ENCODE assay signal across 18 cellular contexts in genomic region chr14:100504372-100505078, GRCh38.
DNase-seq lines count a peak whose midpoint lies in the region; FAIRE-seq and TF ChIP-seq lines count a peak whose summit lies in the region.
"Had no signal": no experiment of that assay in that cellular context is flagged by ENCODE, and none has a peak within 500 bp of the region (broad histone marks: within the 10 kb centered on the region; RNA-seq: fewer than 3 reads in every experiment).

No MANE protein-coding gene starts in this region.

- FAIRE-seq in H54 (lab: Jason Lieb, UNC): no peak

- POLR2A ChIA-PET in A673 (lab: Charles Lee; ENCODE audit: low non-redundant PET): no interaction called here

- H3K27ac Mint-ChIP-seq in type B pancreatic cell (no peak overlapping the region), Calu3 (ENCODE audit: unreplicated experiment) (no peak overlapping the region)
- H3K27ac Mint-ChIP-seq: activated CD4-positive, alpha-beta memory T cell treated with anti-CD3 and anti-CD28 coated beads for 36 hours; neural progenitor cell had no signal

- TF ChIP-seq EP300 in Ishikawa (IDR thresholded peaks at IDR 0.05; ENCODE audit: borderline replicate concordance): no peak

- H3K27me3 Mint-ChIP-seq in type B pancreatic cell (no peaks in the 10 kb centered on the region), Calu3 (ENCODE audit: unreplicated experiment) (no peaks in the 10 kb centered on the region)
- H3K27me3 Mint-ChIP-seq: activated CD4-positive, alpha-beta memory T cell treated with anti-CD3 and anti-CD28 coated beads for 36 hours had no signal

- H3K27me3 ChIP-seq in A673 (replicated peaks; ENCODE audit: insufficient read depth, low read depth, low read length, poor library complexity): no peaks in the 10 kb centered on the region
- H3K27me3 ChIP-seq: BLaER1, gastroesophageal sphincter, neural progenitor cell, suprapubic skin had no signal

- no peak overlapping the region for H3K4me3 ChIP-seq in A673 (ENCODE audit: low read depth, low read length, poor library complexity, severe bottlenecking)
- H3K4me3 ChIP-seq: BLaER1, gastroesophageal sphincter, neural progenitor cell, suprapubic skin had no signal

- H3K9me3 Mint-ChIP-seq in type B pancreatic cell: no peaks in the 10 kb centered on the region
- H3K9me3 Mint-ChIP-seq in Calu3 (ENCODE audit: low read depth, unreplicated experiment): peaks cover 6% of the 10 kb centered on the region

- CTCF ChIA-PET in Calu3 (lab: Charles Lee): no interaction called here
- CTCF ChIA-PET in A673 (lab: Charles Lee): no interaction called here

- intact Hi-C loops in Calu3 (cut with micrococcal nuclease; ENCODE audit: unreplicated experiment) (no loop called here), A673 (cut with micrococcal nuclease; ENCODE audit: unreplicated experiment) (no loop called here)

- H3K36me3 Mint-ChIP-seq in type B pancreatic cell (peaks cover 5% of the 10 kb centered on the region), Calu3 (ENCODE audit: insufficient read depth, unreplicated experiment) (no peaks in the 10 kb centered on the region)
- H3K36me3 Mint-ChIP-seq: neural progenitor cell had no signal

- H3K27ac ChIP-seq in A673 (ENCODE audit: low read depth, low read length, poor library complexity, severe bottlenecking): no peak overlapping the region
- H3K27ac ChIP-seq: BLaER1, gastroesophageal sphincter, neural progenitor cell, suprapubic skin had no signal

- TF ChIP-seq CTCF in type B pancreatic cell (conservative IDR thresholded peaks at IDR 0.05) (no peak), Calu3 (IDR thresholded peaks at IDR 0.05; ENCODE audit: unreplicated experiment) (no peak), A673 (conservative IDR thresholded peaks at IDR 0.05; ENCODE audit: low read depth, low read length) (no peak)

- TF ChIP-seq RAD21 in Ishikawa (IDR thresholded peaks at IDR 0.05; ENCODE audit: low read depth): no peak

- no peaks in the 10 kb centered on the region for H3K4me1 ChIP-seq in A673 (ENCODE audit: insufficient read depth, low read length, poor library complexity, severe bottlenecking)
- H3K4me1 ChIP-seq: gastroesophageal sphincter, suprapubic skin had no signal

- no TSS peak for BruUV-seq in Calu3 (replicated peaks; lab: Mats Ljungman, UMichigan)
- BruUV-seq in A673 (replicated peaks; lab: Mats Ljungman, UMichigan): no TSS peak

- no peaks in the 10 kb centered on the region for H3K4me1 Mint-ChIP-seq in type B pancreatic cell (ENCODE audit: unreplicated experiment)
- H3K4me1 Mint-ChIP-seq in Calu3 (ENCODE audit: low read depth, unreplicated experiment): no peaks in the 10 kb centered on the region

- TF ChIP-seq POLR2A in H54 (IDR thresholded peaks at IDR 0.05; ENCODE audit: low read depth, low read length): no peak

- H3K4me3 Mint-ChIP-seq in type B pancreatic cell: no peak overlapping the region
- no peak overlapping the region for H3K4me3 Mint-ChIP-seq in Calu3 (ENCODE audit: low read depth, unreplicated experiment)
- H3K4me3 Mint-ChIP-seq: activated CD4-positive, alpha-beta memory T cell treated with anti-CD3 and anti-CD28 coated beads for 36 hours; neural progenitor cell had no signal

- DNase-seq in H54 (ENCODE audit: insufficient read length, low spot score): peak; percentile 26
- DNase-seq in amniotic epithelial cell (ENCODE audit: low read depth): peak; percentile 20
- peak; percentile 28 for DNase-seq in iris pigment epithelial cell (ENCODE audit: low read depth)
- DNase-seq in type B pancreatic cell (ENCODE audit: extremely low spot score, unreplicated experiment): no peak
- no peak for DNase-seq in Calu3
- DNase-seq in A673 (ENCODE audit: low spot score): no peak
- DNase-seq: activated CD4-positive, alpha-beta memory T cell treated with anti-CD3 and anti-CD28 coated beads for 36 hours; activated naive CD4-positive, alpha-beta T cell treated with Interleukin-2 at 50 U/mL for 16 hours; cortex of kidney; KBM-7; NCI-H1048; NCI-H2107; RPMI8226 had no signal

- no peaks in the 10 kb centered on the region for H3K36me3 ChIP-seq in A673 (ENCODE audit: insufficient read depth, low read length, poor library complexity, severe bottlenecking)
- H3K36me3 ChIP-seq: BLaER1, gastroesophageal sphincter, neural progenitor cell, suprapubic skin had no signal

- peaks cover 9% of the 10 kb centered on the region for H3K9me3 ChIP-seq in A673 (ENCODE audit: low read depth, low read length, poor library complexity, severe bottlenecking)

TF ChIP-seq in Ishikawa, 13 proteins besides CTCF, POLR2A, EP300 and RAD21:
- TF ChIP-seq NFIC (IDR thresholded peaks at IDR 0.05) (no peak), TAF1 (IDR thresholded peaks at IDR 0.05; ENCODE audit: low read depth) (no peak), CREB1 (IDR thresholded peaks at IDR 0.05; ENCODE audit: low read depth) (no peak), FOXM1 (IDR thresholded peaks at IDR 0.05; ENCODE audit: borderline replicate concordance, low read depth) (no peak), YY1 (IDR thresholded peaks at IDR 0.05; ENCODE audit: low read depth) (no peak), TEAD4 (IDR thresholded peaks at IDR 0.05) (0 out of 2 replicates have a peak, but pooled peaks have one; percentile 20), REST (IDR thresholded peaks at IDR 0.05; ENCODE audit: low read depth) (no peak), CEBPB (IDR thresholded peaks at IDR 0.05) (no peak)

Comparison
In these comparisons a context has a peak if more than half of its experiments do, and no peak if none do; other contexts are left out.
1. DNase-seq: peak in H54 (single experiment), amniotic epithelial cell (single experiment) and iris pigment epithelial cell (single experiment); none in type B pancreatic cell (single experiment), Calu3 (single experiment) and A673 (single experiment).